11 cellular contexts compared by ENCODE assay signal in the genomic region with DNA sequence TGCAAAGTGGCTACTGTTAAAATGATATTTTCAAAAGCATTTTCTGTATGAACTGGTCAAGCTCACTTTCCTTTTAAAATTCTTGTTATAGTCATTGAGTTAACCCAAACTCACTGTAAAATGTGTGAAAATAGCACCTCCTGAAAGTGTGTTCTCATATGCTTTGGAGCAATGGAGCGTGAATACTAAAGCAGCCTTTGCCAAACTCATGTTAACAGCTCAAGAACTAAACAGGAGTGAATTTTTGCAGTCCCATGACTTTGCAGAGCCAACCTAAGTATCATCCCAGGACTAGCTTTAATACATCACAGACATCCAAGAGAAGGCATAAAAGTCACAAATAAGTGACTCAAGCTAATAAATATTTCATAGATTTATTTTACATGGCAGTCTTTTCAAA. TPM values are rescaled to one million over a fixed set of nuclear protein-coding genes. Genes with fewer than 3 reads are reported as not detected.
DNase-seq lines count a peak whose midpoint lies in the region; ATAC-seq and TF ChIP-seq lines count a peak whose summit lies in the region.
"Had no signal": no experiment of that assay in that cellular context is flagged by ENCODE, and none has a peak within 500 bp of the region (broad histone marks: within the 10 kb centered on the region; RNA-seq: fewer than 3 reads in every experiment).

No MANE protein-coding gene starts in this region.

- no peaks in the 10 kb centered on the region for H3K27me3 Mint-ChIP-seq in activated B cell treated with CpG ODN at 0.5 μM for 24 hours

- CTCF ChIA-PET in activated B cell treated with CpG ODN at 0.5 μM for 24 hours (lab: Charles Lee), result interaction anchor here (0.7 kb wide), 1 partner anchor 96 kb away, joined by 3 read pairs; no protein-coding TSS in a partner anchor

- H3K9me3 ChIP-seq in DND-41 (ENCODE audit: insufficient read depth, low read length, severe bottlenecking), result no peaks in the 10 kb centered on the region

- no peak overlapping the region for H3K27ac ChIP-seq in DND-41 (ENCODE audit: low read length)

- peaks cover 39% of the 10 kb centered on the region for H3K4me1 Mint-ChIP-seq in activated B cell treated with CpG ODN at 0.5 μM for 24 hours

- H2AFZ ChIP-seq in DND-41 (ENCODE audit: low read depth, low read length), result no peak overlapping the region

- POLR2A ChIA-PET in activated B cell treated with CpG ODN at 0.5 μM for 24 hours (lab: Charles Lee), result interaction anchor here (2.8 kb wide), 1 partner anchor 582 kb away, joined by 11 read pairs; a partner anchor contains a TSS

- peak overlapping the region; percentile 71 for H3K4me2 ChIP-seq in DND-41 (ENCODE audit: insufficient read depth, low read length)

- H3K79me2 ChIP-seq in DND-41 (ENCODE audit: insufficient read depth, low read length), result peaks cover 65% of the 10 kb centered on the region

- H3K4me3 ChIP-seq in DND-41 (ENCODE audit: low read depth in 1 of 2, low read length in 2 of 2), result peak overlapping the region in 1 of 2 experiments; percentile 77; a peak in 1 of 4 replicates
- peak overlapping the region; percentile 81 for H3K4me3 ChIP-seq in kidney epithelial cell (ENCODE audit: low read depth, low read length)

- H4K20me1 ChIP-seq in DND-41 (ENCODE audit: insufficient read depth, low read length), result no peaks in the 10 kb centered on the region

- H3K9me3 Mint-ChIP-seq in activated B cell treated with CpG ODN at 0.5 μM for 24 hours, result no peaks in the 10 kb centered on the region

- H3K4me3 Mint-ChIP-seq in activated B cell treated with CpG ODN at 0.5 μM for 24 hours, result peak overlapping the region; percentile 52

- ATAC-seq in DND-41 (ENCODE audit: insufficient read depth, low read depth) (no peak), GM21723 (IDR thresholded peaks at IDR 0.05; ENCODE audit: unreplicated experiment) (peak; percentile 30), activated B cell treated with CpG ODN at 0.5 μM for 24 hours (ENCODE audit: low read depth) (no peak)

- no peak overlapping the region for H3K27ac Mint-ChIP-seq in activated B cell treated with CpG ODN at 0.5 μM for 24 hours

- H3K9ac ChIP-seq in DND-41 (ENCODE audit: low read depth, low read length), result 0 out of 2 replicates have a peak overlapping the region, but pooled peaks have one; percentile 82

- H3K4me1 ChIP-seq in DND-41 (ENCODE audit: insufficient read depth, low read length), result peaks cover 26% of the 10 kb centered on the region

- H3K27me3 ChIP-seq in DND-41 (ENCODE audit: insufficient read depth, low read length, poor library complexity) (no peaks in the 10 kb centered on the region), kidney epithelial cell (ENCODE audit: control insufficient read depth, insufficient read depth, low read length) (no peaks in the 10 kb centered on the region)

- intact Hi-C loops in activated B cell treated with CpG ODN at 0.5 μM for 24 hours (cut with micrococcal nuclease), result loop anchor here (5.0 kb wide), 3 partner anchors 33 to 1367 kb away; a partner anchor contains a TSS

- TF ChIP-seq CTCF in DND-41 (IDR thresholded peaks at IDR 0.05; ENCODE audit: borderline replicate concordance, extremely low read depth, low read length, poor library complexity, severe bottlenecking) (no peak), activated B cell treated with CpG ODN at 0.5 μM for 24 hours (IDR thresholded peaks at IDR 0.05) (no peak), kidney epithelial cell (IDR thresholded peaks at IDR 0.05; ENCODE audit: insufficient read depth, low read length, poor library complexity, severe bottlenecking) (no peak)

- DNase-seq in DND-41, result no peak
- no peak for DNase-seq in activated B cell treated with CpG ODN at 0.5 μM for 24 hours
- no peak for DNase-seq in kidney epithelial cell (ENCODE audit: low read depth)
- no peak for DNase-seq in NCI-H187 (lab: John Stamatoyannopoulos, UW)
- DNase-seq in central memory CD4-positive, alpha-beta T cell, result no peak
- no peak for DNase-seq in GOT3 (lab: John Stamatoyannopoulos, UW)
- no peak for DNase-seq in cerebellum (ENCODE audit: low spot score)
- DNase-seq: cerebellar nuclear complex had no signal

- no peaks in the 10 kb centered on the region for H3K36me3 ChIP-seq in DND-41 (ENCODE audit: insufficient read depth, low read length)
- H3K36me3 ChIP-seq in kidney epithelial cell (ENCODE audit: control insufficient read depth, insufficient read depth, low read length), result no peaks in the 10 kb centered on the region

- peaks cover 2% of the 10 kb centered on the region for H3K36me3 Mint-ChIP-seq in activated B cell treated with CpG ODN at 0.5 μM for 24 hours (ENCODE audit: low read depth)

RNA-seq across cellular contexts. Expression of a gene that starts 2.3 kb away (rescaled TPM):
- total RNA-seq in activated B cell treated with CpG ODN at 0.5 μM for 24 hours (9.0 and 10.8 TPM in 2 replicates), kidney epithelial cell (16.0 and 17.3 TPM in 2 replicates), cerebellum (5.7 TPM)

RNA-seq across cellular contexts. Expression of a gene that starts 43.1 kb away (rescaled TPM):
- total RNA-seq in activated B cell treated with CpG ODN at 0.5 μM for 24 hours (not detected in 2 replicates), kidney epithelial cell (under 0.01 TPM in 1 of 2 replicates, not detected in the other), cerebellum (0.82 TPM)
- total RNA-seq: mononuclear cell; T-helper 2 cell treated with Interferon-gamma antibody and Interleukin-4, amounts not matched to agents 100 ng/mL and 5 ng/mL, for 36 hours had no signal
